ENCODE assay signal across 1 cellular context in genomic region chr6:16969699-16970695, GRCh38.
TF ChIP-seq lines count a peak whose summit lies in the region.

No MANE protein-coding gene starts in this region.

TF ChIP-seq in GM23338, 12 proteins besides CTCF, POLR2A, EP300 and RAD21 (continued from another document):
- TF ChIP-seq ZNF462 (CRISPR knock-in tag; IDR thresholded peaks at IDR 0.05) (no peak), ETS1 (IDR thresholded peaks at IDR 0.05) (no peak), STAT1 (IDR thresholded peaks at IDR 0.05; ENCODE audit: unreplicated experiment) (no peak), POLR2AphosphoS5 (IDR thresholded peaks at IDR 0.05; ENCODE audit: low read depth) (no peak)
TF ChIP-seq in GM23338: peak in this region for 0.
